ENCODE assay signal across 8 cellular contexts in genomic region chr12:93441111-93441616, GRCh38. TPM values are rescaled to one million over a fixed set of nuclear protein-coding genes. Genes with fewer than 3 reads are reported as not detected.
A peak's percentile ranks its signal among the peaks of the same experiment; 100 is the strongest.
DNase-seq lines count a peak whose midpoint lies in the region; ATAC-seq lines count a peak whose summit lies in the region.

No MANE protein-coding gene starts in this region.

- no peaks in the 10 kb centered on the region for H3K9me3 ChIP-seq in duodenal mucosa (ENCODE audit: control insufficient read depth in 1 of 2, low read length in 2 of 2)

- no peaks in the 10 kb centered on the region for H3K9me3 Mint-ChIP-seq in stimulated activated naive CD8-positive, alpha-beta T cell treated with anti-CD3 and anti-CD28 coated beads, Interleukin-15, amount 100 ng/mL, for 72 hours

- peak; percentile 11 for ATAC-seq in stimulated activated naive CD8-positive, alpha-beta T cell treated with anti-CD3 and anti-CD28 coated beads, Interleukin-15, amount 100 ng/mL, for 72 hours
- ATAC-seq in HG02973 (IDR thresholded peaks at IDR 0.05; ENCODE audit: unreplicated experiment) = no peak

- H3K27me3 ChIP-seq in duodenal mucosa (ENCODE audit: control insufficient read depth in 1 of 2, insufficient read depth in 2 of 2, low read length in 2 of 2) (no peaks in the 10 kb centered on the region), mesendoderm (ENCODE audit: insufficient read depth, low read length, poor library complexity) (no peaks in the 10 kb centered on the region)

- H3K4me2 ChIP-seq in mesendoderm (ENCODE audit: low read length) = peak overlapping the region; percentile 90

- H3K27ac Mint-ChIP-seq in stimulated activated naive CD8-positive, alpha-beta T cell treated with anti-CD3 and anti-CD28 coated beads, Interleukin-15, amount 100 ng/mL, for 72 hours = peak overlapping the region; percentile 97 to 98

- H4K5ac ChIP-seq in mesendoderm (ENCODE audit: low read length) = no peak overlapping the region

- H3K56ac ChIP-seq in mesendoderm (ENCODE audit: low read length) = peak overlapping the region; percentile 98

- no peak overlapping the region for H2BK120ac ChIP-seq in mesendoderm (ENCODE audit: low read depth, low read length)

- no peak overlapping the region for H4K8ac ChIP-seq in mesendoderm (ENCODE audit: low read depth, low read length)

- peak overlapping the region; percentile 79 to 92 for H3K9ac ChIP-seq in duodenal mucosa (ENCODE audit: low read depth in 1 of 2, low read length in 2 of 2)
- H3K9ac ChIP-seq in mesendoderm (ENCODE audit: low read length) = peak overlapping the region; percentile 97

- H3K79me2 ChIP-seq in mesendoderm (ENCODE audit: control insufficient read depth, insufficient read depth, low read length) = peaks cover 53% of the 10 kb centered on the region

- peak overlapping the region; percentile 61 for H3K4ac ChIP-seq in mesendoderm (ENCODE audit: low read depth, low read length)

- H3K23ac ChIP-seq in mesendoderm (ENCODE audit: low read length) = peak overlapping the region; percentile 82

- peaks cover 28 to 32% of the 10 kb centered on the region in 2 donors for H3K4me1 ChIP-seq in duodenal mucosa (ENCODE audit: control insufficient read depth in 1 of 2, insufficient read depth in 2 of 2, low read length in 2 of 2)
- H3K4me1 ChIP-seq in mesendoderm (ENCODE audit: control insufficient read depth, low read depth, low read length) = peaks cover 8% of the 10 kb centered on the region

- H3K4me3 ChIP-seq in duodenal mucosa (ENCODE audit: low read depth in 1 of 2, low read length in 2 of 2) = peak overlapping the region; percentile 79 to 95
- peak overlapping the region; percentile 93 for H3K4me3 ChIP-seq in mesendoderm (ENCODE audit: low read length)

- H2BK5ac ChIP-seq in mesendoderm (ENCODE audit: low read length) = no peak overlapping the region

- DNase-seq in EL (peak; percentile 23), HK-2 (ENCODE audit: unreplicated experiment) (peak; percentile 49), mesendoderm (peak; percentile 39), AML-193 (lab: John Stamatoyannopoulos, UW) (no peak)
- peak; percentile 47 for DNase-seq in activated CD4-positive, alpha-beta T cell treated with anti-CD3 and anti-CD28 coated beads for 48 hours
- peak; percentile 36 to 55 for DNase-seq in stimulated activated naive CD8-positive, alpha-beta T cell treated with anti-CD3 and anti-CD28 coated beads, Interleukin-15, amount 100 ng/mL, for 72 hours

- peaks cover 2% of the 10 kb centered on the region for H3K79me1 ChIP-seq in mesendoderm (ENCODE audit: low read length)

- peak overlapping the region; percentile 86 for H3K27ac ChIP-seq in duodenal mucosa (ENCODE audit: low read depth, low read length)
- H3K27ac ChIP-seq in mesendoderm (ENCODE audit: low read depth, low read length) = peak overlapping the region; percentile 92

- no peaks in the 10 kb centered on the region for H3K27me3 Mint-ChIP-seq in stimulated activated naive CD8-positive, alpha-beta T cell treated with anti-CD3 and anti-CD28 coated beads, Interleukin-15, amount 100 ng/mL, for 72 hours

- peak overlapping the region; percentile 98 for H3K18ac ChIP-seq in mesendoderm (ENCODE audit: low read length)

- H2AK5ac ChIP-seq in mesendoderm (ENCODE audit: low read length) = no peak overlapping the region

- no CpG with 5 or more reads among the region's 55 CpGs for WGBS in mesendoderm (ENCODE audit: extremely low coverage, insufficient coverage, low lambda C conversion rate)

- no peak overlapping the region for H2BK15ac ChIP-seq in mesendoderm (replicated peaks; ENCODE audit: low read depth)

- H3K36me3 ChIP-seq in duodenal mucosa (ENCODE audit: control insufficient read depth in 1 of 2, insufficient read depth in 2 of 2, low read length in 2 of 2) = no peaks in the 10 kb centered on the region
- no peaks in the 10 kb centered on the region for H3K36me3 ChIP-seq in mesendoderm (ENCODE audit: control insufficient read depth, insufficient read depth, low read length)

- H3K4me1 Mint-ChIP-seq in stimulated activated naive CD8-positive, alpha-beta T cell treated with anti-CD3 and anti-CD28 coated beads, Interleukin-15, amount 100 ng/mL, for 72 hours = peaks cover 59% of the 10 kb centered on the region

- peak overlapping the region; percentile 91 to 95 for H3K4me3 Mint-ChIP-seq in stimulated activated naive CD8-positive, alpha-beta T cell treated with anti-CD3 and anti-CD28 coated beads, Interleukin-15, amount 100 ng/mL, for 72 hours

RNA-seq across cellular contexts. Expression of gene UBE2N, which starts 0.6 kb away (rescaled TPM):
- 254 TPM for polyA plus RNA-seq in mesendoderm (2013, experiment 1 of 2)
- 243 TPM for polyA plus RNA-seq in mesendoderm (2013, experiment 2 of 2)

RNA-seq across cellular contexts. Expression of gene MRPL42, which starts 26.1 kb away (rescaled TPM):
- 149 TPM for polyA plus RNA-seq in mesendoderm (2013, experiment 1 of 2)
- 153 TPM for polyA plus RNA-seq in mesendoderm (2013, experiment 2 of 2)

Comparison
In these comparisons a context has a peak if more than half of its experiments do, and no peak if none do; other contexts are left out.
1. DNase-seq: peak in EL (single experiment), HK-2 (single experiment), activated CD4-positive, alpha-beta T cell treated with anti-CD3 and anti-CD28 coated beads for 48 hours (single experiment), mesendoderm (single experiment) and stimulated activated naive CD8-positive, alpha-beta T cell treated with anti-CD3 and anti-CD28 coated beads, Interleukin-15, amount 100 ng/mL, for 72 hours (2 of 2); none in AML-193 (0 of 2).